1 cellular context compared by ENCODE assay signal in the genomic region with DNA sequence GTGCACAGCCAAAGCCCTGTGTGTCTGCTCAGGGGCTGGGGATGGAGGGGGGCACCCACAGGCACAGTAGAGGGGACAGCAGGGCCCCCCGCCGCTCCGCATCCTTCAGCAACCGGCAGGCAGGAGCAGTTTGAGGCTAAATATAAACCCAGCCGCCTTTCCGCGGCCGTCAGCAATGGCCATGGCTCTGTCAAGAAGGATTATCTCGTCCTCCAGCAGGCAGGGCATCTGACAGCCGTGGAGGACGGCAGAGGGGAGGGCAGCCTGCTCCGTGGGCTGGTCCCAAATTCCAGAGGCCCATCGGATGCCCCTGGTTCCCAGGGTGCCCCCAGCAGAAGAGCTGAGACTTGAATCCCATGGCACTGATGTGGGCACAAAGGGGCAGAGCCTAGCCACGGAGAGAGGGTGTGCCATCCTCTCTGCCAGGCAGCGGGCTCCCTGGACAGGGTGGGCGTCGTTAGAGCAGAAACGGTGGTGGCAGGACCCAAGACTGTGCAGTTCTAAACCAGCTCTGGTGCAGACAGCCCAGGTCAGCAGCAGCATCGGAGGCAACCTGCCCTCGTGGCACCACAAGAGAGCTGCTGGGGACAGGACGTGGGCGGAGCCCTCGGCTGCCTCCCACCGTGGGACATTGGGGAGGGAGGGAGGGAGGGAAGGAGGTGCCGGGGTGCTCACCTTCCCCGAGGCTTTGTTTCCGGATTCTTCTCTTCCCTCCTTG.
TF ChIP-seq lines count a peak whose summit lies in the region.

No MANE protein-coding gene starts in this region.

TF ChIP-seq in HepG2, 621 proteins besides CTCF, POLR2A, EP300 and RAD21 (continued from another document):
- TF ChIP-seq ZNF687 (CRISPR knock-in tag; IDR thresholded peaks at IDR 0.05) (peak; percentile 27; the same call in 1 of the 2 replicates), HNRNPL (IDR thresholded peaks at IDR 0.05; ENCODE audit: low read depth, low read length) (peak; percentile 83; the same call in 1 of the 2 replicates), ZIK1 (CRISPR knock-in tag; IDR thresholded peaks at IDR 0.05; ENCODE audit: borderline replicate concordance, low read depth) (no peak)
